ENCODE assay signal across 18 cellular contexts in the genomic region with DNA sequence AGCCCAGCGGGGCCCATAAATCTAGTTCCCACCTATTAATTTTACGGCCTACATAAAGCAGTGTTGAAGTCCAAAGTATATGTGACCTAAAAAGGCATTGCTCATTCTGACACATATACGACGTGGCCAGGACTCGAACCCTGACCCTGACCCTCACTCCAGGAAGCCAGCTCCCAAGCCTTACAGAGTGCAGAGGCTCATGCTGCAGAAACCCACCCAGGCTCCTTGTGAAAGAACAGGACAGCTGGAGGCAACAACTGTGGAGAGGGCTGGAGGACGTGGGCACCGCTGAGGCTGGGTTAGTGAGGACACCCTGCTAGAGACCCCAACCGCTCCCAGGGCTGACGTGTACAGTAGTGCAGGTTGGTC.
DNase-seq lines count a peak whose midpoint lies in the region; ATAC-seq, FAIRE-seq and TF ChIP-seq lines count a peak whose summit lies in the region.
"Had no signal": no experiment of that assay in that cellular context is flagged by ENCODE, and none has a peak within 500 bp of the region (broad histone marks: within the 10 kb centered on the region; RNA-seq: fewer than 3 reads in every experiment).

No MANE protein-coding gene starts in this region.

- FAIRE-seq in urothelium cell line (lab: Jason Lieb, UNC) = no peak

- H3K4me3 ChIP-seq in coronary artery = no peak overlapping the region
- H3K4me3 ChIP-seq in mucosa of descending colon = no peak overlapping the region

- no peak overlapping the region for H3K27ac Mint-ChIP-seq in stimulated activated naive CD8-positive, alpha-beta T cell treated with anti-CD3 and anti-CD28 coated beads, Interleukin-15, amount 100 ng/mL, for 72 hours
- H3K27ac Mint-ChIP-seq: CD4-positive, alpha-beta memory T cell had no signal

- intact Hi-C loops in mucosa of descending colon (cut with DNase I, micrococcal nuclease) = loop anchor here in 1 of 2 donors (5.0 kb wide), 1 partner anchor 226 kb away; no protein-coding TSS in a partner anchor

- peaks cover 9% of the 10 kb centered on the region for H3K4me1 ChIP-seq in mucosa of descending colon (ENCODE audit: low read depth)
- H3K4me1 ChIP-seq: BE2C had no signal

- no peak overlapping the region for H3K27ac ChIP-seq in coronary artery

- no peaks in the 10 kb centered on the region for H3K9me3 Mint-ChIP-seq in stimulated activated naive CD8-positive, alpha-beta T cell treated with anti-CD3 and anti-CD28 coated beads, Interleukin-15, amount 100 ng/mL, for 72 hours
- H3K9me3 Mint-ChIP-seq: CD4-positive, alpha-beta memory T cell had no signal

- no peak overlapping the region for H3K4me3 Mint-ChIP-seq in stimulated activated naive CD8-positive, alpha-beta T cell treated with anti-CD3 and anti-CD28 coated beads, Interleukin-15, amount 100 ng/mL, for 72 hours
- H3K4me3 Mint-ChIP-seq: CD4-positive, alpha-beta memory T cell had no signal

- no peaks in the 10 kb centered on the region for H3K27me3 Mint-ChIP-seq in stimulated activated naive CD8-positive, alpha-beta T cell treated with anti-CD3 and anti-CD28 coated beads, Interleukin-15, amount 100 ng/mL, for 72 hours

- no peak for TF ChIP-seq CTCF in coronary artery (IDR thresholded peaks at IDR 0.05)
- no peak for TF ChIP-seq CTCF in mucosa of descending colon (IDR thresholded peaks at IDR 0.05)

- ATAC-seq in stimulated activated naive CD8-positive, alpha-beta T cell treated with anti-CD3 and anti-CD28 coated beads, Interleukin-15, amount 100 ng/mL, for 72 hours = peak; percentile 9
- ATAC-seq in stimulated activated naive CD8-positive, alpha-beta T cell treated with anti-CD3 and anti-CD28 coated beads, Interleukin-15, Interleukin-2, amounts not matched to agents 100 U/mL and 50 U/mL, for 24 hours = no peak
- peak; percentile 79 for ATAC-seq in mucosa of descending colon
- ATAC-seq in HG03460 (IDR thresholded peaks at IDR 0.05; ENCODE audit: unreplicated experiment) = no peak
- ATAC-seq: Panc1 had no signal

- H3K4me1 Mint-ChIP-seq in stimulated activated naive CD8-positive, alpha-beta T cell treated with anti-CD3 and anti-CD28 coated beads, Interleukin-15, amount 100 ng/mL, for 72 hours = no peaks in the 10 kb centered on the region

- DNase-seq in stimulated activated naive CD8-positive, alpha-beta T cell treated with anti-CD3 and anti-CD28 coated beads, Interleukin-15, amount 100 ng/mL, for 72 hours = no peak
- DNase-seq in stimulated activated naive CD8-positive, alpha-beta T cell treated with anti-CD3 and anti-CD28 coated beads, Interleukin-15, Interleukin-2, amounts not matched to agents 100 U/mL and 50 U/mL, for 24 hours = no peak
- DNase-seq in coronary artery (ENCODE audit: low spot score) = peak; percentile 68
- DNase-seq in mucosa of descending colon = peak in 1 of 3 donors; percentile 33
- peak; percentile 3 for DNase-seq in urothelium cell line (ENCODE audit: low spot score)
- DNase-seq in NAMALWA (ENCODE audit: low spot score) = no peak
- no peak for DNase-seq in activated effector memory CD4-positive, alpha-beta T cell treated with Interleukin-2 at 50 U/mL for 16 hours
- DNase-seq: BE2C; CD4-positive, alpha-beta memory T cell; DMS 273 treated with DMSO at 0.1 percent for 48 hours; KG1; NCI-H1105 treated with DMSO at 0.1 percent for 48 hours; NCI-H187; NCI-H446 treated with DMSO at 0.1 percent for 48 hours; NCI-H82; SHP77 had no signal

- H3K36me3 ChIP-seq in mucosa of descending colon (ENCODE audit: low read depth) = no peaks in the 10 kb centered on the region
- H3K36me3 ChIP-seq: BE2C had no signal

- no peaks in the 10 kb centered on the region for H3K9me3 ChIP-seq in mucosa of descending colon
- H3K9me3 ChIP-seq: BE2C had no signal

Comparison
In these comparisons a context has a peak if more than half of its experiments do, and no peak if none do; other contexts are left out.
1. ATAC-seq: peak in stimulated activated naive CD8-positive, alpha-beta T cell treated with anti-CD3 and anti-CD28 coated beads, Interleukin-15, amount 100 ng/mL, for 72 hours (single experiment) and mucosa of descending colon (single experiment); none in stimulated activated naive CD8-positive, alpha-beta T cell treated with anti-CD3 and anti-CD28 coated beads, Interleukin-15, Interleukin-2, amounts not matched to agents 100 U/mL and 50 U/mL, for 24 hours (single experiment) and HG03460 (single experiment).
2. DNase-seq: peak in coronary artery (single experiment) and urothelium cell line (single experiment); none in stimulated activated naive CD8-positive, alpha-beta T cell treated with anti-CD3 and anti-CD28 coated beads, Interleukin-15, amount 100 ng/mL, for 72 hours (0 of 2), stimulated activated naive CD8-positive, alpha-beta T cell treated with anti-CD3 and anti-CD28 coated beads, Interleukin-15, Interleukin-2, amounts not matched to agents 100 U/mL and 50 U/mL, for 24 hours (single experiment), NAMALWA (single experiment) and activated effector memory CD4-positive, alpha-beta T cell treated with Interleukin-2 at 50 U/mL for 16 hours (single experiment).